Comparison of ENCODE assay signal across 25 cellular contexts in genomic region chr17:62048262-62048661, GRCh38.
"Had no signal": no experiment of that assay in that cellular context is flagged by ENCODE, and none has a peak within 500 bp of the region (broad histone marks: within the 10 kb centered on the region; RNA-seq: fewer than 3 reads in every experiment).

No MANE protein-coding gene starts in this region.

- H3K27me3 Mint-ChIP-seq: activated CD4-positive, alpha-beta memory T cell treated with anti-CD3 and anti-CD28 coated beads for 36 hours; activated naive CD4-positive, alpha-beta T cell treated with anti-CD3 and anti-CD28 coated beads, Interleukin-2, amount 10 ng/mL, durations not matched to agents 7 days and 5 days; activated naive CD8-positive, alpha-beta T cell; activated naive CD8-positive, alpha-beta T cell treated with anti-CD3 and anti-CD28 coated beads, Interleukin-2, amount 50 U/mL, for 24 hours had no signal

- ATAC-seq: activated naive CD8-positive, alpha-beta T cell treated with anti-CD3 and anti-CD28 coated beads, Interleukin-2, amount 50 U/mL, for 24 hours; activated T-cell treated with anti-CD3 and anti-CD28 coated beads, Interleukin-2, amount 50 U/mL, for 4 hours; PC-3 had no signal

- H3K9me3 Mint-ChIP-seq: activated CD4-positive, alpha-beta memory T cell treated with anti-CD3 and anti-CD28 coated beads for 36 hours; activated naive CD4-positive, alpha-beta T cell treated with anti-CD3 and anti-CD28 coated beads, Interleukin-2, amount 10 ng/mL, durations not matched to agents 7 days and 5 days; activated naive CD8-positive, alpha-beta T cell treated with anti-CD3 and anti-CD28 coated beads, Interleukin-2, amount 50 U/mL, for 24 hours; activated T-cell treated with anti-CD3 and anti-CD28 coated beads, Interleukin-2, amount 50 U/mL, for 4 hours; activated T-helper 1 cell treated with anti-CD3 and anti-CD28 coated beads, Interleukin-12 subunit alpha, Interleukin-12 subunit beta, Interleukin-2, Interleukin-4 antibody, amounts not matched to agents 30 ng/mL and 10 ng/mL and 1 ng/mL, durations not matched to agents 14 hours and 24 hours and 36 hours had no signal

- H3K27me3 ChIP-seq: brain microvascular endothelial cell, MG63, Peyer's patch had no signal

- H3K4me3 ChIP-seq: MG63, Peyer's patch, SK-N-MC had no signal

- H3K9me3 ChIP-seq: MG63, Peyer's patch had no signal

- H3K27ac Mint-ChIP-seq: activated CD4-positive, alpha-beta memory T cell treated with anti-CD3 and anti-CD28 coated beads for 36 hours; activated naive CD4-positive, alpha-beta T cell treated with anti-CD3 and anti-CD28 coated beads, Interleukin-2, amount 10 ng/mL, durations not matched to agents 7 days and 5 days; activated naive CD8-positive, alpha-beta T cell treated with anti-CD3 and anti-CD28 coated beads, Interleukin-2, amount 50 U/mL, for 24 hours; activated T-helper 1 cell treated with anti-CD3 and anti-CD28 coated beads, Interleukin-12 subunit alpha, Interleukin-12 subunit beta, Interleukin-2, Interleukin-4 antibody, amounts not matched to agents 30 ng/mL and 10 ng/mL and 1 ng/mL, durations not matched to agents 14 hours and 24 hours and 36 hours had no signal

- H3K27ac ChIP-seq: brain microvascular endothelial cell, Peyer's patch, SK-N-MC had no signal

- DNase-seq: activated CD4-positive, alpha-beta memory T cell treated with anti-CD3 and anti-CD28 coated beads for 36 hours; activated CD4-positive, alpha-beta T cell treated with anti-CD3 and anti-CD28 coated beads, Interleukin-2, amount 50 U/mL, for 1 hour; activated CD8-positive, alpha-beta memory T cell treated with anti-CD3 and anti-CD28 coated beads, Interleukin-2, amount 50 U/mL, for 4 hours; activated naive CD4-positive, alpha-beta T cell treated with anti-CD3 and anti-CD28 coated beads, Interleukin-2, amount 10 ng/mL, durations not matched to agents 7 days and 5 days; activated naive CD8-positive, alpha-beta T cell treated with anti-CD3 and anti-CD28 coated beads, Interleukin-2, amount 50 U/mL, for 24 hours; activated T-cell treated with anti-CD3 and anti-CD28 coated beads for 4 hours; activated T-cell treated with anti-CD3 and anti-CD28 coated beads, Interleukin-2, amount 50 U/mL, for 4 hours; aorta; brain microvascular endothelial cell; central memory CD4-positive, alpha-beta T cell; Kasumi-1; KG1; MG63; NCI-H1092; NCI-H1694 treated with DMSO at 0.1 percent for 48 hours; NCI-H2029; NCI-H345; NCI-H524 treated with DMSO at 0.1 percent for 48 hours; NK-92 treated with Interleukin-12 subunit alpha and Interleukin-12 subunit beta, amount 100 ng/mL, for 24 hours; PC-3; Peyer's patch; Right ventricle myocardium superior had no signal

- H3K4me3 Mint-ChIP-seq: activated CD4-positive, alpha-beta memory T cell treated with anti-CD3 and anti-CD28 coated beads for 36 hours; activated naive CD4-positive, alpha-beta T cell treated with anti-CD3 and anti-CD28 coated beads, Interleukin-2, amount 10 ng/mL, durations not matched to agents 7 days and 5 days; activated naive CD8-positive, alpha-beta T cell; activated naive CD8-positive, alpha-beta T cell treated with anti-CD3 and anti-CD28 coated beads, Interleukin-2, amount 50 U/mL, for 24 hours; activated T-cell treated with anti-CD3 and anti-CD28 coated beads, Interleukin-2, amount 50 U/mL, for 4 hours; activated T-helper 1 cell treated with anti-CD3 and anti-CD28 coated beads, Interleukin-12 subunit alpha, Interleukin-12 subunit beta, Interleukin-2, Interleukin-4 antibody, amounts not matched to agents 30 ng/mL and 10 ng/mL and 1 ng/mL, durations not matched to agents 14 hours and 24 hours and 36 hours had no signal
